In genomic region chr12:108731105-108731865, GRCh38 we compare ENCODE assay signal across 8 cellular contexts. TPM values are rescaled to one million over a fixed set of nuclear protein-coding genes. Genes with fewer than 3 reads are reported as not detected.
DNase-seq lines count a peak whose midpoint lies in the region; ATAC-seq and TF ChIP-seq lines count a peak whose summit lies in the region.

CORO1C (minus strand) TSS chr12:108731518; CDS start chr12:108701318, 30,200 bp downstream.

- CTCF ChIA-PET in IMR-90 (lab: Yijun Ruan, JAX) = interaction anchor here (1.2 kb wide), 2 partner anchors 12 to 37 kb away, joined by 3 read pairs; no protein-coding TSS in a partner anchor

- H3K36me3 ChIP-seq in IMR-90 (ENCODE audit: control insufficient read depth, insufficient read depth, low read length) (peaks cover 2% of the 10 kb centered on the region; the same call in 1 of the 2 replicates), mucosa of stomach (ENCODE audit: control insufficient read depth, insufficient read depth, low read length) (no peaks in the 10 kb centered on the region)

- peak within 1 kb of the TSS; percentile 93; the same call in 2 of the 3 replicates for H2BK15ac ChIP-seq in IMR-90 (ENCODE audit: low read depth, low read length)

- peaks cover 33% of the 10 kb centered on the region for H4K20me1 ChIP-seq in IMR-90 (ENCODE audit: insufficient read depth, low read length)

- H3K14ac ChIP-seq in IMR-90 (replicated peaks; ENCODE audit: low read depth, low read length) = peak within 1 kb of the TSS; percentile 94

- H3K4ac ChIP-seq in IMR-90 (ENCODE audit: low read depth, low read length) = peak within 1 kb of the TSS; percentile 94

- peak within 1 kb of the TSS; percentile 92 for H3K23ac ChIP-seq in IMR-90 (ENCODE audit: low read depth, low read length)

- H2BK20ac ChIP-seq in IMR-90 (ENCODE audit: low read depth, low read length) = peak within 1 kb of the TSS; percentile 40; the same call in 1 of the 2 replicates

- peaks cover 4 to 21% of the 10 kb centered on the region in 2 experiments for H3K79me1 ChIP-seq in IMR-90 (ENCODE audit: low read depth in 1 of 2, low read length in 2 of 2)

- DNase-seq in DMS153 (lab: John Stamatoyannopoulos, UW) (peak; percentile 93), IMR-90 (peak; percentile 93), OCI-M2 (lab: John Stamatoyannopoulos, UW; ENCODE audit: unreplicated experiment) (peak; percentile 95), erythroblast (lab: John Stamatoyannopoulos, UW) (peak; percentile 97 to 99)
- DNase-seq in activated T-cell treated with anti-CD3 and anti-CD28 coated beads, Interleukin-2, amount 50 U/mL, for 1 hour = peak; percentile 98
- peak; percentile 84 to 87 for DNase-seq in stimulated activated CD8-positive, alpha-beta memory T cell treated with anti-CD3 and anti-CD28 coated beads, Interleukin-7, amount 100 ng/mL, for 1 hour (ENCODE audit: low read depth in 2 of 2)

- peak; percentile 95 for TF ChIP-seq CTCF in IMR-90 (conservative IDR thresholded peaks at IDR 0.05; ENCODE audit: low read depth, low read length)

- H3K27me3 ChIP-seq in IMR-90 (ENCODE audit: control insufficient read depth, insufficient read depth, low read length) (no peaks in the 10 kb centered on the region), mucosa of stomach (ENCODE audit: control insufficient read depth, insufficient read depth, low read length) (no peaks in the 10 kb centered on the region)

- H2AFZ ChIP-seq in IMR-90 (replicated peaks; ENCODE audit: low read length, poor library complexity) = peak within 1 kb of the TSS; percentile 95

- 1% methylated on average over 29 of the region's 85 CpGs; no CpG with 5 or more reads in 1 of the 2 experiments for WGBS in IMR-90 (ENCODE audit: extremely low coverage in 2 of 2, insufficient read length in 1 of 2), 2 experiments

- no TSS peak for BruUV-seq in IMR-90 (replicated peaks; lab: Mats Ljungman, UMichigan)

- dilution Hi-C loops in IMR-90 (cut with HindIII; ENCODE audit: low sequenced_read_pairs, unreplicated experiment) = no loop called here

- ATAC-seq in GM21528 (IDR thresholded peaks at IDR 0.05; ENCODE audit: low FRiP score, unreplicated experiment) (peak; percentile 76), IMR-90 (ENCODE audit: low read depth) (peak; percentile 80)

- H2AK5ac ChIP-seq in IMR-90 (ENCODE audit: low read depth, low read length) = peak within 1 kb of the TSS; percentile 96

- peaks cover 11% of the 10 kb centered on the region for H3K9me1 ChIP-seq in IMR-90 (ENCODE audit: insufficient read depth, low read length)

- H3K9ac ChIP-seq in IMR-90 (ENCODE audit: low read depth, low read length) = peak within 1 kb of the TSS; percentile 97
- H3K9ac ChIP-seq in mucosa of stomach (ENCODE audit: low read length) = peak within 1 kb of the TSS; percentile 94

- H3K9me3 ChIP-seq in IMR-90 (ENCODE audit: control insufficient read depth, insufficient read depth, low read length) (no peaks in the 10 kb centered on the region), mucosa of stomach (ENCODE audit: control insufficient read depth, low read length) (no peaks in the 10 kb centered on the region)

- peak within 1 kb of the TSS; percentile 97 for H3K56ac ChIP-seq in IMR-90 (ENCODE audit: extremely low read depth, insufficient read depth, low read length)

- H2AK9ac ChIP-seq in IMR-90 (replicated peaks; ENCODE audit: low read depth, low read length, poor library complexity) = peak within 1 kb of the TSS; percentile 98

- peak within 1 kb of the TSS; percentile 90 for H4K91ac ChIP-seq in IMR-90 (ENCODE audit: insufficient read depth, low read depth, low read length)

- peak within 1 kb of the TSS; percentile 94 for H4K5ac ChIP-seq in IMR-90 (ENCODE audit: low read depth, low read length)

- peak within 1 kb of the TSS; percentile 80 for H3K4me2 ChIP-seq in IMR-90 (ENCODE audit: low read depth, low read length)

- peak; percentile 47 for TF ChIP-seq RAD21 in IMR-90 (IDR thresholded peaks at IDR 0.05; ENCODE audit: low read length)

- POLR2A ChIA-PET in IMR-90 (lab: Charles Lee; ENCODE audit: unreplicated experiment) = interaction anchor here (0.9 kb wide), 1 partner anchor 36 kb away, joined by 19 read pairs; no protein-coding TSS in a partner anchor

- in situ Hi-C loops in IMR-90 (cut with MboI; ENCODE audit: low sequenced_read_pairs) = no loop called here

- H3K4me1 ChIP-seq in IMR-90 (ENCODE audit: control insufficient read depth, insufficient read depth, low read length) (peaks cover 8% of the 10 kb centered on the region; the same call in 1 of the 2 replicates), mucosa of stomach (ENCODE audit: control insufficient read depth, insufficient read depth, low read length) (peaks cover 33% of the 10 kb centered on the region)

- H3K4me3 ChIP-seq in IMR-90 (ENCODE audit: insufficient read depth, low read depth, low read length) = peak within 1 kb of the TSS; percentile 90
- peak within 1 kb of the TSS; percentile 76 for H3K4me3 ChIP-seq in mucosa of stomach (ENCODE audit: low read length)

- peak within 1 kb of the TSS; percentile 91 for H3K18ac ChIP-seq in IMR-90 (ENCODE audit: low read depth, low read length)

- peak; percentile 96 for TF ChIP-seq POLR2A in IMR-90 (IDR thresholded peaks at IDR 0.05; ENCODE audit: low read depth, low read length)
- TF ChIP-seq POLR2A in erythroblast (IDR thresholded peaks at IDR 0.05; ENCODE audit: low read length) = peak; percentile 96

- H4K8ac ChIP-seq in IMR-90 (ENCODE audit: low read depth in 2 of 2, low read length in 2 of 2) = peak within 1 kb of the TSS; percentile 65 to 96

- H2BK5ac ChIP-seq in IMR-90 (ENCODE audit: low read depth, low read length, poor library complexity, severe bottlenecking) = peak within 1 kb of the TSS; percentile 100

- intact Hi-C loops in IMR-90 (cut with micrococcal nuclease) = loop anchor here (2.0 to 5.0 kb wide), 3 partner anchors 51 to 361 kb away; partner anchors contain the start of genes ALKBH2 and ISCU

- peak within 1 kb of the TSS; percentile 99 for H3K27ac ChIP-seq in IMR-90 (ENCODE audit: insufficient read depth, low read length)

- peak within 1 kb of the TSS; percentile 85 for H2BK120ac ChIP-seq in IMR-90 (ENCODE audit: low read depth, low read length)

TF ChIP-seq in IMR-90, 13 proteins besides CTCF, POLR2A, EP300 and RAD21:
- no peak for TF ChIP-seq MAFK (IDR thresholded peaks at IDR 0.05; ENCODE audit: low read depth, low read length)
- no peak for TF ChIP-seq CEBPB (IDR thresholded peaks at IDR 0.05; ENCODE audit: low read depth, low read length)
- TF ChIP-seq BHLHE40 (IDR thresholded peaks at IDR 0.05; ENCODE audit: low read depth, low read length) = peak; percentile 60
- peak; percentile 25; the same call in 1 of the 2 replicates for TF ChIP-seq USF2 (IDR thresholded peaks at IDR 0.05; ENCODE audit: low read depth, low read length)
- 0 out of 2 replicates have a peak, but pooled peaks have one; percentile 25 for TF ChIP-seq SMC3 (IDR thresholded peaks at IDR 0.05; ENCODE audit: low read depth, low read length)
- peak; percentile 76; the same call in 1 of the 2 replicates for TF ChIP-seq CHD1 (IDR thresholded peaks at IDR 0.05; ENCODE audit: low read depth, low read length)
- TF ChIP-seq MXI1 (IDR thresholded peaks at IDR 0.05; ENCODE audit: borderline replicate concordance, low read depth, low read length) = peak; percentile 56; the same call in 1 of the 2 replicates
- no peak for TF ChIP-seq NFE2L2 (IDR thresholded peaks at IDR 0.05; ENCODE audit: low read depth, low read length)
- peak; percentile 67; the same call in 1 of the 2 replicates for TF ChIP-seq MAZ (IDR thresholded peaks at IDR 0.05; ENCODE audit: borderline replicate concordance, low read depth, low read length)
- TF ChIP-seq RCOR1 (IDR thresholded peaks at IDR 0.05; ENCODE audit: insufficient replicate concordance, low read length) = no peak
- TF ChIP-seq ELK1 (IDR thresholded peaks at IDR 0.05; ENCODE audit: borderline replicate concordance, low read depth, low read length) = no peak
- TF ChIP-seq RFX5 (IDR thresholded peaks at IDR 0.05; ENCODE audit: low read depth, low read length) = no peak
- TF ChIP-seq FOS (IDR thresholded peaks at IDR 0.05; ENCODE audit: low read depth, low read length) = no peak

RNA-seq across cellular contexts. Expression of gene CORO1C, which starts in this region (rescaled TPM):
- 1,042 and 1,100 TPM in 2 replicates for total RNA-seq in IMR-90 (2012; rRNA removed)
- polyA plus RNA-seq in IMR-90 (2012; rRNA removed) = 591 and 675 TPM in 2 replicates
- polyA plus RNA-seq in IMR-90 (2012; cell fraction: cytosol; rRNA removed) = 183 and 262 TPM in 2 replicates
- 145 and 350 TPM in 2 replicates for polyA plus RNA-seq in IMR-90 (2012; cell fraction: nucleus; rRNA removed; ENCODE audit: low replicate concordance)

Comparison
In these comparisons a context has a peak if more than half of its experiments do, and no peak if none do; other contexts are left out.
1. Peak in every context shown above with its lines: DNase-seq, ATAC-seq, H3K4me3 ChIP-seq and H3K27ac ChIP-seq.